ENCODE assay signal across 8 cellular contexts in genomic region chr12:6567112-6567680, GRCh38. TPM values are rescaled to one million over a fixed set of nuclear protein-coding genes. Genes with fewer than 3 reads are reported as not detected.
DNase-seq lines count a peak whose midpoint lies in the region; ATAC-seq, FAIRE-seq and TF ChIP-seq lines count a peak whose summit lies in the region.

No MANE protein-coding gene starts in this region.

- intact Hi-C loops in cardiac septum (cut with DNase I) (no loop called here), posterior vena cava (cut with DNase I) (loop anchor here in 1 of 2 donors (10.0 kb wide), 1 partner anchor 78 kb away; the partner anchor contains the start of gene ACRBP)

- H3K9me3 ChIP-seq in right atrium auricular region (no peaks in the 10 kb centered on the region), adipocyte (ENCODE audit: control insufficient read depth, low read length) (no peaks in the 10 kb centered on the region), lung (ENCODE audit: control insufficient read depth in 2 of 2, insufficient read depth in 1 of 2, low read length in 1 of 2) (no peaks in the 10 kb centered on the region), small intestine (ENCODE audit: control insufficient read depth, low read depth) (no peaks in the 10 kb centered on the region)

- no peak for ATAC-seq in lung (ENCODE audit: insufficient read depth, low FRiP score)

- H3K27me3 ChIP-seq in right atrium auricular region = no peaks in the 10 kb centered on the region
- H3K27me3 ChIP-seq in adipocyte (replicated peaks; ENCODE audit: control insufficient read depth, insufficient read depth, low read length) = no peaks in the 10 kb centered on the region
- H3K27me3 ChIP-seq in lung (ENCODE audit: control insufficient read depth, insufficient read depth) = no peaks in the 10 kb centered on the region
- H3K27me3 ChIP-seq in small intestine (ENCODE audit: control insufficient read depth in 2 of 2, insufficient read depth in 2 of 2, low read length in 2 of 2) = no peaks in the 10 kb centered on the region

- H3K9ac ChIP-seq in adipocyte (ENCODE audit: low read length) = peak overlapping the region; percentile 92

- peaks cover 62% of the 10 kb centered on the region for H3K36me3 ChIP-seq in right atrium auricular region
- peaks cover 73% of the 10 kb centered on the region for H3K36me3 ChIP-seq in adipocyte (ENCODE audit: control insufficient read depth, insufficient read depth, low read length, severe bottlenecking)
- peaks cover 13 to 37% of the 10 kb centered on the region in 2 donors for H3K36me3 ChIP-seq in lung (ENCODE audit: control insufficient read depth in 2 of 2, insufficient read depth in 2 of 2, low read length in 2 of 2)
- peaks cover 8 to 10% of the 10 kb centered on the region in 2 donors for H3K36me3 ChIP-seq in small intestine (ENCODE audit: control insufficient read depth in 2 of 2, insufficient read depth in 2 of 2, low read length in 2 of 2)

- no peak for FAIRE-seq in small intestine (lab: Jason Lieb, UNC)

- DNase-seq in right atrium auricular region (ENCODE audit: low spot score) (no peak), cardiac septum (ENCODE audit: low spot score) (no peak), adipocyte (ENCODE audit: low read depth) (peak; percentile 24), lung (ENCODE audit: low spot score) (no peak), posterior vena cava (ENCODE audit: low spot score) (no peak), small intestine (no peak), midbrain (lab: John Stamatoyannopoulos, UW) (no peak)
- DNase-seq in stimulated activated CD4-positive, alpha-beta T cell treated with anti-CD3 and anti-CD28 coated beads, Interleukin-2, amount 100 ng/mL, for 48 hours = no peak

- H3K27ac ChIP-seq in right atrium auricular region (peak overlapping the region in 1 of 2 donors; percentile 91), lung (ENCODE audit: low read depth in 1 of 2, low read length in 1 of 2) (no peak overlapping the region), small intestine (ENCODE audit: low read depth in 1 of 2, low read length in 1 of 2) (peak overlapping the region in 1 of 2 donors; percentile 11)

- 35 to 41% methylated on average over 9 of the region's 9 CpGs for WGBS in lung, 2 donors
- 32 to 35% (median 33%) methylated on average over 9 of the region's 9 CpGs for WGBS in small intestine, 3 donors

- TF ChIP-seq CTCF in right atrium auricular region (IDR thresholded peaks at IDR 0.05) (no peak), lung (IDR thresholded peaks at IDR 0.05; ENCODE audit: control extremely low read depth, extremely low read depth) (no peak)

- peaks cover 0 to 24% of the 10 kb centered on the region in 2 donors for H3K4me1 ChIP-seq in right atrium auricular region
- H3K4me1 ChIP-seq in adipocyte (ENCODE audit: control insufficient read depth, insufficient read depth, low read length) = peaks cover 15% of the 10 kb centered on the region
- H3K4me1 ChIP-seq in lung (ENCODE audit: control insufficient read depth in 2 of 2, insufficient read depth in 2 of 2, low read length in 2 of 2) = peaks cover 0 to 5% of the 10 kb centered on the region in 2 donors
- H3K4me1 ChIP-seq in small intestine (ENCODE audit: control insufficient read depth in 2 of 2, insufficient read depth in 1 of 2, low read depth in 1 of 2, low read length in 1 of 2) = no peaks in the 10 kb centered on the region

- peak overlapping the region; percentile 71 to 76 for H3K4me3 ChIP-seq in right atrium auricular region
- peak overlapping the region; percentile 84 for H3K4me3 ChIP-seq in adipocyte (ENCODE audit: low read length)
- peak overlapping the region; percentile 35 for H3K4me3 ChIP-seq in lung
- H3K4me3 ChIP-seq in small intestine (ENCODE audit: low read depth in 1 of 2, low read length in 2 of 2) = peak overlapping the region in 1 of 2 donors; percentile 73

RNA-seq across cellular contexts. Expression of gene NOP2, which starts 0.9 kb away (rescaled TPM):
- 10 to 100 TPM; 17.7 to 17.9 TPM for total RNA-seq in right atrium auricular region
- total RNA-seq in cardiac septum = 18.5 TPM
- 10 to 100 TPM in 1 of 2 donors, 1 to 10 TPM in 1; 7.9 to 36.0 TPM for total RNA-seq in lung
- 10 to 100 TPM; 30.7 to 37.6 TPM for polyA plus RNA-seq in lung
- total RNA-seq in posterior vena cava = 10 to 100 TPM; 18.6 to 27.1 TPM
- 10 to 100 TPM; 14.3 to 27.1 (median 17.0) TPM for polyA plus RNA-seq in small intestine

RNA-seq across cellular contexts. Expression of gene IFFO1, which starts 11.4 kb away (rescaled TPM):
- total RNA-seq in right atrium auricular region = 10 to 100 TPM; 12.3 to 13.2 TPM
- 24.8 TPM for total RNA-seq in cardiac septum
- total RNA-seq in lung = 10 to 100 TPM; 10.0 to 25.1 TPM
- polyA plus RNA-seq in lung = 10 to 100 TPM; 24.4 to 26.7 TPM
- total RNA-seq in posterior vena cava = 10 to 100 TPM; 26.4 to 33.0 TPM
- 1 to 10 TPM; 1.3 to 7.7 (median 4.1) TPM for polyA plus RNA-seq in small intestine

RNA-seq across cellular contexts. Expression of gene GAPDH, which starts 32.9 kb away (rescaled TPM):
- total RNA-seq in right atrium auricular region (1,000 to 10,000 TPM; 4,693 to 5,476 TPM), cardiac septum (4,827 TPM), lung (1,000 to 10,000 TPM in 1 of 2 donors, 100 to 1,000 TPM in 1; 843 to 1,983 TPM), posterior vena cava (1,000 to 10,000 TPM; 2,037 to 2,666 TPM)
- polyA plus RNA-seq in lung (1,000 to 10,000 TPM; 1,405 to 3,540 TPM), small intestine (1,000 to 10,000 TPM; 2,587 to 3,805 (median 3,097) TPM)

RNA-seq across cellular contexts. Expression of gene CHD4, which starts 40.0 kb away (rescaled TPM):
- total RNA-seq in right atrium auricular region = 100 to 1,000 TPM; 150 to 192 TPM
- 186 TPM for total RNA-seq in cardiac septum
- 100 to 1,000 TPM; 198 TPM for total RNA-seq in lung
- polyA plus RNA-seq in lung = 100 to 1,000 TPM in 1 of 2 donors, 10 to 100 TPM in 1; 82.0 to 182 TPM
- 100 to 1,000 TPM; 160 to 169 TPM for total RNA-seq in posterior vena cava
- polyA plus RNA-seq in small intestine = 100 to 1,000 TPM in 1 of 3 donors, 10 to 100 TPM in 2; 88.2 to 123 (median 94.8) TPM
